10 cellular contexts compared by ENCODE assay signal in genomic region chr2:177282101-177282573, GRCh38. TPM values are rescaled to one million over a fixed set of nuclear protein-coding genes. Genes with fewer than 3 reads are reported as not detected.
DNase-seq lines count a peak whose midpoint lies in the region; ATAC-seq and TF ChIP-seq lines count a peak whose summit lies in the region.
"Had no signal": no experiment of that assay in that cellular context is flagged by ENCODE, and none has a peak within 500 bp of the region (broad histone marks: within the 10 kb centered on the region; RNA-seq: fewer than 3 reads in every experiment).

No MANE protein-coding gene starts in this region.

- TF ChIP-seq CTCF in ovary (IDR thresholded peaks at IDR 0.05), result no peak

- 43 to 55% (median 47%) methylated on average over 3 of the region's 3 CpGs for WGBS in ovary, 3 donors

- TF ChIP-seq POLR2A in ovary (IDR thresholded peaks at IDR 0.05), result no peak

- ATAC-seq in GM19025 (IDR thresholded peaks at IDR 0.05; ENCODE audit: low read depth, unreplicated experiment) (peak; percentile 38), HG02870 (IDR thresholded peaks at IDR 0.05; ENCODE audit: unreplicated experiment) (no peak)
- no peak for ATAC-seq in activated T-cell treated with anti-CD3 and anti-CD28 coated beads, Interleukin-2, amount 50 U/mL, for 4 hours
- ATAC-seq: activated CD4-positive, alpha-beta T cell treated with anti-CD3 and anti-CD28 coated beads for 36 hours had no signal

- no peaks in the 10 kb centered on the region for H3K36me3 Mint-ChIP-seq in activated T-cell treated with anti-CD3 and anti-CD28 coated beads, Interleukin-2, amount 50 U/mL, for 4 hours (ENCODE audit: insufficient read depth)

- H3K9me3 ChIP-seq in ovary, result no peaks in the 10 kb centered on the region

- no peak overlapping the region for H3K4me3 Mint-ChIP-seq in activated T-cell treated with anti-CD3 and anti-CD28 coated beads, Interleukin-2, amount 50 U/mL, for 4 hours
- H3K4me3 Mint-ChIP-seq: activated CD4-positive, alpha-beta T cell treated with anti-CD3 and anti-CD28 coated beads for 36 hours; stimulated activated naive CD8-positive, alpha-beta T cell treated with anti-CD3 and anti-CD28 coated beads, Interleukin-15, Interleukin-2, amounts not matched to agents 100 ng/mL and 50 ng/mL, for 24 hours had no signal

- H3K27ac ChIP-seq in cingulate gyrus (ENCODE audit: low read depth, low read length) (peak overlapping the region; percentile 13), ovary (no peak overlapping the region)

- no peaks in the 10 kb centered on the region for H3K27me3 ChIP-seq in ovary

- peaks cover 14% of the 10 kb centered on the region for H3K4me1 ChIP-seq in ovary (ENCODE audit: insufficient read depth)

- no peaks in the 10 kb centered on the region for H3K9me3 Mint-ChIP-seq in activated T-cell treated with anti-CD3 and anti-CD28 coated beads, Interleukin-2, amount 50 U/mL, for 4 hours
- H3K9me3 Mint-ChIP-seq: stimulated activated naive CD8-positive, alpha-beta T cell treated with anti-CD3 and anti-CD28 coated beads, Interleukin-15, Interleukin-2, amounts not matched to agents 100 ng/mL and 50 ng/mL, for 24 hours had no signal

- no peaks in the 10 kb centered on the region for H3K27me3 Mint-ChIP-seq in activated T-cell treated with anti-CD3 and anti-CD28 coated beads, Interleukin-2, amount 50 U/mL, for 4 hours (ENCODE audit: low read depth)
- H3K27me3 Mint-ChIP-seq: activated CD4-positive, alpha-beta T cell treated with anti-CD3 and anti-CD28 coated beads for 36 hours; stimulated activated naive CD8-positive, alpha-beta T cell treated with anti-CD3 and anti-CD28 coated beads, Interleukin-15, Interleukin-2, amounts not matched to agents 100 ng/mL and 50 ng/mL, for 24 hours had no signal

- peak; percentile 53 for DNase-seq in HT1080 (ENCODE audit: low read depth)
- DNase-seq in renal cortical epithelial cell (ENCODE audit: low read depth), result peak; percentile 97
- no peak for DNase-seq in ovary
- DNase-seq in activated T-cell treated with anti-CD3 and anti-CD28 coated beads, Interleukin-2, amount 50 U/mL, for 4 hours, result no peak
- DNase-seq in posterior vena cava (ENCODE audit: low spot score), result no peak
- DNase-seq: activated CD4-positive, alpha-beta T cell treated with anti-CD3 and anti-CD28 coated beads for 36 hours had no signal

- H3K4me3 ChIP-seq in ovary, result no peak overlapping the region

- intact Hi-C loops in ovary (cut with DNase I), result no loop called here
- intact Hi-C loops in posterior vena cava (cut with DNase I), result no loop called here

- no peaks in the 10 kb centered on the region for H3K36me3 ChIP-seq in ovary

- peaks cover 4% of the 10 kb centered on the region for H3K4me1 Mint-ChIP-seq in activated T-cell treated with anti-CD3 and anti-CD28 coated beads, Interleukin-2, amount 50 U/mL, for 4 hours (ENCODE audit: low read depth)

- no peak for TF ChIP-seq EP300 in ovary (IDR thresholded peaks at IDR 0.05)

RNA-seq across cellular contexts. Expression of gene NFE2L2, which starts 17.6 kb away (rescaled TPM):
- 22.4 and 43.0 TPM in 2 replicates for total RNA-seq in HT1080 (2014; rRNA removed; shearing (Covaris generic))
- polyA plus RNA-seq in HT1080 (2015; cell fraction: cytosol; rRNA removed), result 79.1 and 91.9 TPM in 2 replicates
- polyA plus RNA-seq in HT1080 (2015; cell fraction: nucleus; rRNA removed), result 107 and 109 TPM in 2 replicates
- total RNA-seq in renal cortical epithelial cell, result 64.1 and 178 TPM in 2 replicates
- 100 to 1,000 TPM; 120 to 198 (median 157) TPM for total RNA-seq in ovary
- polyA plus RNA-seq in ovary, result 100 to 1,000 TPM; 128 to 131 TPM
- total RNA-seq in activated T-cell treated with anti-CD3 and anti-CD28 coated beads, Interleukin-2, amount 50 U/mL, for 4 hours, result 10 to 100 TPM; 58.5 to 62.4 (median 60.5) TPM
- 10 to 100 TPM; 82.8 to 87.5 TPM for total RNA-seq in posterior vena cava

Comparison
In these comparisons a context has a peak if more than half of its experiments do, and no peak if none do; other contexts are left out.
1. DNase-seq: peak in HT1080 (single experiment) and renal cortical epithelial cell (single experiment); none in ovary (0 of 5), activated T-cell treated with anti-CD3 and anti-CD28 coated beads, Interleukin-2, amount 50 U/mL, for 4 hours (single experiment) and posterior vena cava (single experiment).